In genomic region chr4:109406337-109406931, GRCh38 we compare ENCODE assay signal across 7 cellular contexts. TPM values are rescaled to one million over a fixed set of nuclear protein-coding genes. Genes with fewer than 3 reads are reported as not detected.
DNase-seq lines count a peak whose midpoint lies in the region; ATAC-seq, FAIRE-seq and TF ChIP-seq lines count a peak whose summit lies in the region.

No MANE protein-coding gene starts in this region.

- H3K36me3 ChIP-seq in body of pancreas (replicated peaks in 1 of 2; ENCODE audit: insufficient read depth in 1 of 2, low read depth in 2 of 2) (no peaks in the 10 kb centered on the region), keratinocyte (ENCODE audit: control insufficient read depth in 2 of 2, extremely low read depth in 1 of 2, insufficient read depth in 2 of 2, low read length in 2 of 2) (no peaks in the 10 kb centered on the region), testis (ENCODE audit: low read depth, missing control alignments) (no peaks in the 10 kb centered on the region)

- H3K9me3 ChIP-seq in body of pancreas: no peaks in the 10 kb centered on the region
- no peaks in the 10 kb centered on the region for H3K9me3 ChIP-seq in keratinocyte (ENCODE audit: control insufficient read depth, low read depth, low read length)
- no peaks in the 10 kb centered on the region for H3K9me3 ChIP-seq in testis

- FAIRE-seq in keratinocyte (lab: Jason Lieb, UNC): peak; percentile 95

- no peak overlapping the region for H2AFZ ChIP-seq in keratinocyte (ENCODE audit: control insufficient read depth, low read length)

- no peaks in the 10 kb centered on the region for H4K20me1 ChIP-seq in keratinocyte (ENCODE audit: control insufficient read depth, extremely low read depth, insufficient read depth, low read length)

- intact Hi-C loops in body of pancreas (cut with DNase I) (no loop called here), testis (cut with DNase I; ENCODE audit: low total_unique reads) (loop anchor here (10.0 kb wide), 1 partner anchor 572 kb away; no protein-coding TSS in a partner anchor)

- H3K79me2 ChIP-seq in keratinocyte (ENCODE audit: control insufficient read depth, insufficient read depth, low read length): no peaks in the 10 kb centered on the region

- H3K9ac ChIP-seq in keratinocyte (ENCODE audit: control insufficient read depth, extremely low read depth, insufficient read depth, low read length): no peak overlapping the region

- H3K27me3 ChIP-seq in body of pancreas (peaks cover 0 to 7% of the 10 kb centered on the region in 2 donors), keratinocyte (ENCODE audit: control insufficient read depth, extremely low read depth, insufficient read depth, low read length) (no peaks in the 10 kb centered on the region), testis (no peaks in the 10 kb centered on the region)

- no peak overlapping the region for H3K4me2 ChIP-seq in keratinocyte (ENCODE audit: control insufficient read depth, extremely low read depth, insufficient read depth, low read depth, low read length)

- 2 to 5% methylated on average over 2 of the region's 2 CpGs for WGBS in body of pancreas, 2 donors
- 24 to 38% methylated on average over 2 of the region's 2 CpGs for WGBS in testis, 2 donors

- H3K27ac ChIP-seq in body of pancreas: no peak overlapping the region
- no peak overlapping the region for H3K27ac ChIP-seq in keratinocyte (ENCODE audit: control insufficient read depth, insufficient read depth, low read length)
- no peak overlapping the region for H3K27ac ChIP-seq in testis

- peak; percentile 90 for ATAC-seq in GM18867 (IDR thresholded peaks at IDR 0.05; ENCODE audit: unreplicated experiment)
- ATAC-seq in HG03095 (IDR thresholded peaks at IDR 0.05; ENCODE audit: unreplicated experiment): peak; percentile 80
- ATAC-seq in body of pancreas: peak; percentile 80

- no peaks in the 10 kb centered on the region for H3K9me1 ChIP-seq in keratinocyte (ENCODE audit: control insufficient read depth, extremely low read depth, insufficient read depth, low read length)

- dilution Hi-C loops in keratinocyte (cut with MboI; ENCODE audit: extremely low pct_ligation_motif_present, low sequenced_read_pairs): no loop called here

- no peaks in the 10 kb centered on the region for H3K4me1 ChIP-seq in body of pancreas
- H3K4me1 ChIP-seq in keratinocyte (ENCODE audit: control insufficient read depth, extremely low read depth, insufficient read depth, low read length): peaks cover 7% of the 10 kb centered on the region
- no peaks in the 10 kb centered on the region for H3K4me1 ChIP-seq in testis

- TF ChIP-seq POLR2A in body of pancreas (IDR thresholded peaks at IDR 0.05) (no peak), testis (IDR thresholded peaks at IDR 0.05) (no peak)

- H3K4me3 ChIP-seq in body of pancreas: no peak overlapping the region
- no peak overlapping the region for H3K4me3 ChIP-seq in keratinocyte (ENCODE audit: control insufficient read depth in 2 of 3, extremely low read depth in 1 of 3, insufficient read depth in 2 of 3, low read depth in 1 of 3, low read length in 3 of 3)
- no peak overlapping the region for H3K4me3 ChIP-seq in testis

- TF ChIP-seq CTCF in body of pancreas (IDR thresholded peaks at IDR 0.05) (peak in 6 of 7 experiments; percentile 52 to 80 (median 66)), keratinocyte (optimal IDR thresholded peaks at IDR 0.05 in 1 of 3, IDR thresholded peaks at IDR 0.05 in 1 of 3, conservative IDR thresholded peaks at IDR 0.05 in 1 of 3; ENCODE audit: extremely low read depth in 1 of 3, insufficient read depth in 2 of 3, low read length in 3 of 3) (peak; percentile 37 to 69 (median 51)), testis (IDR thresholded peaks at IDR 0.05) (peak; percentile 53 to 60 (median 56))

- peak; percentile 8 for DNase-seq in DMS153 (lab: John Stamatoyannopoulos, UW)
- DNase-seq in NCI-H226: peak; percentile 24
- peak in 3 of 4 donors; percentile 26 to 51 (median 35) for DNase-seq in body of pancreas
- DNase-seq in keratinocyte (ENCODE audit: low read depth, low spot score): peak; percentile 33
- peak; percentile 49 for DNase-seq in testis

RNA-seq across cellular contexts. Expression of gene SEC24B, which starts 27.2 kb away (rescaled TPM):
- total RNA-seq in body of pancreas (10 to 100 TPM; 10.2 to 16.3 TPM), testis (10 to 100 TPM; 36.0 to 38.6 TPM)
- polyA plus RNA-seq in keratinocyte (47.6 to 53.4 TPM (median 50.9 TPM) in 3 replicates), testis (ENCODE audit: insufficient read depth, low read depth, low replicate concordance) (22.7 TPM)
- polyA plus RNA-seq in keratinocyte (2011; ENCODE audit: low read depth): 10.0 TPM
- polyA plus RNA-seq in keratinocyte (2011; cell fraction: cytosol; rRNA removed): 29.0 and 60.9 TPM in 2 replicates
- polyA plus RNA-seq in keratinocyte (2011; cell fraction: nucleus; rRNA removed): 74.7 and 82.3 TPM in 2 replicates
- 21.7 and 23.2 TPM in 2 replicates for polyA plus RNA-seq in keratinocyte (2012; ENCODE audit: low replicate concordance)
- 61.7 to 135 TPM (median 131 TPM) in 3 replicates for polyA minus RNA-seq in keratinocyte
- 33.8 TPM for polyA minus RNA-seq in keratinocyte (2011; cell fraction: cytosol; rRNA and poly(A)+ RNA removed)
- polyA minus RNA-seq in keratinocyte (2011; cell fraction: nucleus; rRNA and poly(A)+ RNA removed): 62.5 and 97.5 TPM in 2 replicates
